ENCODE assay signal across 16 cellular contexts in genomic region chr13:99426426-99426825, GRCh38.
DNase-seq lines count a peak whose midpoint lies in the region; ATAC-seq, FAIRE-seq and TF ChIP-seq lines count a peak whose summit lies in the region.
"Had no signal": no experiment of that assay in that cellular context is flagged by ENCODE, and none has a peak within 500 bp of the region (broad histone marks: within the 10 kb centered on the region; RNA-seq: fewer than 3 reads in every experiment).

No MANE protein-coding gene starts in this region.

- intact Hi-C loops in activated naive CD4-positive, alpha-beta T cell treated with anti-CD3 and anti-CD28 coated beads for 36 hours (cut with micrococcal nuclease): no loop called here

- H3K4me3 Mint-ChIP-seq in activated naive CD4-positive, alpha-beta T cell treated with anti-CD3 and anti-CD28 coated beads for 36 hours: peak overlapping the region; percentile 13
- peak overlapping the region; percentile 80 to 95 for H3K4me3 Mint-ChIP-seq in stimulated activated naive CD8-positive, alpha-beta T cell treated with anti-CD3 and anti-CD28 coated beads, Interleukin-15, amount 100 ng/mL, for 72 hours

- no peak for ATAC-seq in stimulated activated naive CD8-positive, alpha-beta T cell treated with anti-CD3 and anti-CD28 coated beads, Interleukin-15, amount 100 ng/mL, for 72 hours

- no peaks in the 10 kb centered on the region for H3K9me3 Mint-ChIP-seq in activated naive CD4-positive, alpha-beta T cell treated with anti-CD3 and anti-CD28 coated beads for 36 hours
- peaks cover 0 to 5% of the 10 kb centered on the region in 2 donors for H3K9me3 Mint-ChIP-seq in stimulated activated naive CD8-positive, alpha-beta T cell treated with anti-CD3 and anti-CD28 coated beads, Interleukin-15, amount 100 ng/mL, for 72 hours

- FAIRE-seq in urothelium cell line (lab: Jason Lieb, UNC): no peak
- FAIRE-seq: bronchial epithelial cell, endometrium had no signal

- no peaks in the 10 kb centered on the region for H3K36me3 ChIP-seq in KOPT-K1 (ENCODE audit: insufficient read depth, low read length)

- CTCF ChIA-PET in activated naive CD4-positive, alpha-beta T cell treated with anti-CD3 and anti-CD28 coated beads for 36 hours (lab: Charles Lee): interaction anchor here (1.7 to 11.8 kb wide), 4 partner anchors 9 to 157 kb away, joined by 8 to 118 read pairs (median 42); no protein-coding TSS in a partner anchor

- H3K27ac ChIP-seq in KOPT-K1 (ENCODE audit: low read depth, low read length, poor library complexity, severe bottlenecking) (peak overlapping the region; percentile 95), coronary artery (no peak overlapping the region)

- H3K36me3 Mint-ChIP-seq in activated naive CD4-positive, alpha-beta T cell treated with anti-CD3 and anti-CD28 coated beads for 36 hours (ENCODE audit: low read depth): no peaks in the 10 kb centered on the region

- no peak for TF ChIP-seq CTCF in coronary artery (IDR thresholded peaks at IDR 0.05)

- peaks cover 62% of the 10 kb centered on the region for H3K4me1 Mint-ChIP-seq in activated naive CD4-positive, alpha-beta T cell treated with anti-CD3 and anti-CD28 coated beads for 36 hours (ENCODE audit: low read depth)
- peaks cover 76% of the 10 kb centered on the region for H3K4me1 Mint-ChIP-seq in stimulated activated naive CD8-positive, alpha-beta T cell treated with anti-CD3 and anti-CD28 coated beads, Interleukin-15, amount 100 ng/mL, for 72 hours

- DNase-seq in activated naive CD4-positive, alpha-beta T cell treated with anti-CD3 and anti-CD28 coated beads for 36 hours: no peak
- DNase-seq in activated naive CD4-positive, alpha-beta T cell treated with Interleukin-2 at 50 U/mL for 16 hours: no peak
- DNase-seq in coronary artery (ENCODE audit: low spot score) (peak; percentile 66), GDM1 (lab: John Stamatoyannopoulos, UW) (no peak), urothelium cell line (ENCODE audit: low spot score) (no peak), DMS 273 treated with DMSO at 0.1 percent for 48 hours (lab: John Stamatoyannopoulos, UW) (no peak)
- no peak for DNase-seq in stimulated activated naive CD8-positive, alpha-beta T cell treated with anti-CD3 and anti-CD28 coated beads, Interleukin-15, amount 100 ng/mL, for 72 hours
- DNase-seq: DMS153, foreskin melanocyte, mesenchymal stem cell, NCI-H146, NCI-H510A, occipital lobe had no signal

- no peak overlapping the region for H3K4me3 ChIP-seq in coronary artery

- no peaks in the 10 kb centered on the region for H3K27me3 Mint-ChIP-seq in activated naive CD4-positive, alpha-beta T cell treated with anti-CD3 and anti-CD28 coated beads for 36 hours (ENCODE audit: low read depth)
- H3K27me3 Mint-ChIP-seq in stimulated activated naive CD8-positive, alpha-beta T cell treated with anti-CD3 and anti-CD28 coated beads, Interleukin-15, amount 100 ng/mL, for 72 hours: no peaks in the 10 kb centered on the region

- peak overlapping the region; percentile 97 for H3K27ac Mint-ChIP-seq in activated naive CD4-positive, alpha-beta T cell treated with anti-CD3 and anti-CD28 coated beads for 36 hours
- peak overlapping the region; percentile 36 to 86 for H3K27ac Mint-ChIP-seq in stimulated activated naive CD8-positive, alpha-beta T cell treated with anti-CD3 and anti-CD28 coated beads, Interleukin-15, amount 100 ng/mL, for 72 hours

- H3K9me3 ChIP-seq in KOPT-K1 (ENCODE audit: insufficient read depth, low read length, poor library complexity, severe bottlenecking): no peaks in the 10 kb centered on the region
